1 cellular context compared by ENCODE assay signal in the genomic region with DNA sequence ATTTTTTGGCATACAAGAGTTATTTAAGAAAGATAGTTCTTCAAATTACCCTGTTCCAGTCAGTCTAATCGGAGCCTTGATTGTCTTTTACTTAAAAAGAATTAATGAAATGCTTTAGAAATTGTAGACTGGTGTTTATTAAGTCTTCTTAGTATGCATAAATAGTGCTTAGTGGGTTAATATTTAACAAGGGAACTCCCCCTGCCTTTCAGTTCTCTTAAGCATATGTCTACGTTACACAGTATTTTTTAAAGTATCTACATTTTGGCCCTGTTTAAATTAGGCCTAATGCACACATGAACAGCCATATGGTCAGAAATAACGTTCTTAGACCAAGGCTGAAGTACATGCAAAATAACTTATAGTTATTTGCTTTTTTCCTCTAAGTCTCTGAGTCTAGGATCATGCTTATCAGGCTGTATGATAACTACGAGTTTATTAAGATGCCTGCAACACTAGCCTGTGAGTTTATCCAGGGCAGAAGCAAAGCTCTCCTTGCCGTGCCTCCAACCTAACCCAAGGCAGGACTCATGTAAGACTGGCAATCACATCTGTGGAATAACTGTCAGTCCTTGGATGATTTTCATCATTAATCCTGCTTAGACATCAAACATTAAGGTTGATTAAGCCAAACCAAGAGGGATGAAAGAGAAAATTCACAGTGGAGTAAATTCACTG.
TF ChIP-seq lines count a peak whose summit lies in the region.

No MANE protein-coding gene starts in this region.

TF ChIP-seq in WTC11, 78 proteins besides CTCF, POLR2A, EP300 and RAD21 (continued from another document):
- TF ChIP-seq ZNF396 (CRISPR knock-in tag; IDR thresholded peaks at IDR 0.05; ENCODE audit: borderline replicate concordance) (no peak), ZNF317 (CRISPR knock-in tag; IDR thresholded peaks at IDR 0.05; ENCODE audit: borderline replicate concordance, low read depth) (no peak), ETV6 (CRISPR knock-in tag; IDR thresholded peaks at IDR 0.05) (no peak), SMAD4 (CRISPR knock-in tag; IDR thresholded peaks at IDR 0.05) (no peak), ZNF671 (CRISPR knock-in tag; IDR thresholded peaks at IDR 0.05) (no peak), FOXP1 (CRISPR knock-in tag; IDR thresholded peaks at IDR 0.05; ENCODE audit: borderline replicate concordance) (no peak), ZBTB21 (CRISPR knock-in tag; IDR thresholded peaks at IDR 0.05; ENCODE audit: borderline replicate concordance) (no peak)
- TF ChIP-seq, protein P1, sequence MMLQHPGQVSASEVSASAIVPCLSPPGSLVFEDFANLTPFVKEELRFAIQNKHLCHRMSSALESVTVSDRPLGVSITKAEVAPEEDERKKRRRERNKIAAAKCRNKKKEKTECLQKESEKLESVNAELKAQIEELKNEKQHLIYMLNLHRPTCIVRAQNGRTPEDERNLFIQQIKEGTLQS (CRISPR knock-in tag; conservative IDR thresholded peaks at IDR 0.05) = no peak
- TF ChIP-seq, protein P2, sequence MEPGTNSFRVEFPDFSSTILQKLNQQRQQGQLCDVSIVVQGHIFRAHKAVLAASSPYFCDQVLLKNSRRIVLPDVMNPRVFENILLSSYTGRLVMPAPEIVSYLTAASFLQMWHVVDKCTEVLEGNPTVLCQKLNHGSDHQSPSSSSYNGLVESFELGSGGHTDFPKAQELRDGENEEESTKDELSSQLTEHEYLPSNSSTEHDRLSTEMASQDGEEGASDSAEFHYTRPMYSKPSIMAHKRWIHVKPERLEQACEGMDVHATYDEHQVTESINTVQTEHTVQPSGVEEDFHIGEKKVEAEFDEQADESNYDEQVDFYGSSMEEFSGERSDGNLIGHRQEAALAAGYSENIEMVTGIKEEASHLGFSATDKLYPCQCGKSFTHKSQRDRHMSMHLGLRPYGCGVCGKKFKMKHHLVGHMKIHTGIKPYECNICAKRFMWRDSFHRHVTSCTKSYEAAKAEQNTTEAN (CRISPR knock-in tag; IDR thresholded peaks at IDR 0.05) = no peak
- TF ChIP-seq, protein P3, sequence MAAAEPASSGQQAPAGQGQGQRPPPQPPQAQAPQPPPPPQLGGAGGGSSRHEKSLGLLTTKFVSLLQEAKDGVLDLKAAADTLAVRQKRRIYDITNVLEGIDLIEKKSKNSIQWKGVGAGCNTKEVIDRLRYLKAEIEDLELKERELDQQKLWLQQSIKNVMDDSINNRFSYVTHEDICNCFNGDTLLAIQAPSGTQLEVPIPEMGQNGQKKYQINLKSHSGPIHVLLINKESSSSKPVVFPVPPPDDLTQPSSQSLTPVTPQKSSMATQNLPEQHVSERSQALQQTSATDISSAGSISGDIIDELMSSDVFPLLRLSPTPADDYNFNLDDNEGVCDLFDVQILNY (CRISPR knock-in tag; IDR thresholded peaks at IDR 0.05) = no peak
- TF ChIP-seq, protein P4, sequence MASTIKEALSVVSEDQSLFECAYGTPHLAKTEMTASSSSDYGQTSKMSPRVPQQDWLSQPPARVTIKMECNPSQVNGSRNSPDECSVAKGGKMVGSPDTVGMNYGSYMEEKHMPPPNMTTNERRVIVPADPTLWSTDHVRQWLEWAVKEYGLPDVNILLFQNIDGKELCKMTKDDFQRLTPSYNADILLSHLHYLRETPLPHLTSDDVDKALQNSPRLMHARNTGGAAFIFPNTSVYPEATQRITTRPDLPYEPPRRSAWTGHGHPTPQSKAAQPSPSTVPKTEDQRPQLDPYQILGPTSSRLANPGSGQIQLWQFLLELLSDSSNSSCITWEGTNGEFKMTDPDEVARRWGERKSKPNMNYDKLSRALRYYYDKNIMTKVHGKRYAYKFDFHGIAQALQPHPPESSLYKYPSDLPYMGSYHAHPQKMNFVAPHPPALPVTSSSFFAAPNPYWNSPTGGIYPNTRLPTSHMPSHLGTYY (CRISPR knock-in tag; IDR thresholded peaks at IDR 0.05) = no peak
- TF ChIP-seq, protein P5, sequence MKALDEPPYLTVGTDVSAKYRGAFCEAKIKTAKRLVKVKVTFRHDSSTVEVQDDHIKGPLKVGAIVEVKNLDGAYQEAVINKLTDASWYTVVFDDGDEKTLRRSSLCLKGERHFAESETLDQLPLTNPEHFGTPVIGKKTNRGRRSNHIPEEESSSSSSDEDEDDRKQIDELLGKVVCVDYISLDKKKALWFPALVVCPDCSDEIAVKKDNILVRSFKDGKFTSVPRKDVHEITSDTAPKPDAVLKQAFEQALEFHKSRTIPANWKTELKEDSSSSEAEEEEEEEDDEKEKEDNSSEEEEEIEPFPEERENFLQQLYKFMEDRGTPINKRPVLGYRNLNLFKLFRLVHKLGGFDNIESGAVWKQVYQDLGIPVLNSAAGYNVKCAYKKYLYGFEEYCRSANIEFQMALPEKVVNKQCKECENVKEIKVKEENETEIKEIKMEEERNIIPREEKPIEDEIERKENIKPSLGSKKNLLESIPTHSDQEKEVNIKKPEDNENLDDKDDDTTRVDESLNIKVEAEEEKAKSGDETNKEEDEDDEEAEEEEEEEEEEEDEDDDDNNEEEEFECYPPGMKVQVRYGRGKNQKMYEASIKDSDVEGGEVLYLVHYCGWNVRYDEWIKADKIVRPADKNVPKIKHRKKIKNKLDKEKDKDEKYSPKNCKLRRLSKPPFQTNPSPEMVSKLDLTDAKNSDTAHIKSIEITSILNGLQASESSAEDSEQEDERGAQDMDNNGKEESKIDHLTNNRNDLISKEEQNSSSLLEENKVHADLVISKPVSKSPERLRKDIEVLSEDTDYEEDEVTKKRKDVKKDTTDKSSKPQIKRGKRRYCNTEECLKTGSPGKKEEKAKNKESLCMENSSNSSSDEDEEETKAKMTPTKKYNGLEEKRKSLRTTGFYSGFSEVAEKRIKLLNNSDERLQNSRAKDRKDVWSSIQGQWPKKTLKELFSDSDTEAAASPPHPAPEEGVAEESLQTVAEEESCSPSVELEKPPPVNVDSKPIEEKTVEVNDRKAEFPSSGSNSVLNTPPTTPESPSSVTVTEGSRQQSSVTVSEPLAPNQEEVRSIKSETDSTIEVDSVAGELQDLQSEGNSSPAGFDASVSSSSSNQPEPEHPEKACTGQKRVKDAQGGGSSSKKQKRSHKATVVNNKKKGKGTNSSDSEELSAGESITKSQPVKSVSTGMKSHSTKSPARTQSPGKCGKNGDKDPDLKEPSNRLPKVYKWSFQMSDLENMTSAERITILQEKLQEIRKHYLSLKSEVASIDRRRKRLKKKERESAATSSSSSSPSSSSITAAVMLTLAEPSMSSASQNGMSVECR (CRISPR knock-in tag; IDR thresholded peaks at IDR 0.05; ENCODE audit: borderline replicate concordance) = no peak
